ENCODE assay signal across 17 cellular contexts in the genomic region with DNA sequence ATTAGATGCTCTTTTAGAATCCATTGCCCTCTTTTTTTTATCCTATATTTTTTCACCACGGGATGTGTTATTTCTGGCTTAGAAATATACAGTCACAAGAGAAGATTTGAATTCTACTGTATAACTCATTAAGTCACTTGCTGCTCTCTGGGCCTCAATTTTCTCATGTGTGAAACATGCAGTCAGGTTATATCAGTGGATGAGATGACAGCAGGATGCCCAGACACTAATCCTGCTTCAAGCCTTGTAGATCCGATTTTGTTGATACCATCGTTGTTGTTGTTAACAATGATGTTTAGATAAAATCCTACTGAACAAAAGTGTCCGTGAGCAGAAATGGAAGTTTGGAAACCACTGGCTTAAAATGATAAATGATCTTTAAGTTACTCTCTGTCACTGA.
DNase-seq lines count a peak whose midpoint lies in the region; ATAC-seq and TF ChIP-seq lines count a peak whose summit lies in the region.
"Had no signal": no experiment of that assay in that cellular context is flagged by ENCODE, and none has a peak within 500 bp of the region (broad histone marks: within the 10 kb centered on the region; RNA-seq: fewer than 3 reads in every experiment).

No MANE protein-coding gene starts in this region.

- no peak for TF ChIP-seq CTCF in Caco-2 (IDR thresholded peaks at IDR 0.05; ENCODE audit: insufficient read depth in 1 of 2, low read depth in 1 of 2, low read length in 1 of 2, severe bottlenecking in 1 of 2, unreplicated experiment in 1 of 2)

- H2BK15ac ChIP-seq in mesendoderm (replicated peaks; ENCODE audit: low read depth) (no peak overlapping the region), neuronal stem cell (ENCODE audit: low read length) (no peak overlapping the region)

- no peak for DNase-seq in Caco-2
- peak; percentile 93 for DNase-seq in NCI-H82 treated with DMSO at 0.1 percent for 48 hours (lab: John Stamatoyannopoulos, UW; ENCODE audit: unreplicated experiment)
- peak; percentile 42 for DNase-seq in mesendoderm
- no peak for DNase-seq in neuronal stem cell (ENCODE audit: low spot score)
- DNase-seq in sciatic nerve (ENCODE audit: low spot score): no peak
- DNase-seq in HuH-7.5 (ENCODE audit: low spot score): no peak
- DNase-seq: AML-193; CD4-positive, alpha-beta T cell; DMS79 treated with DMSO at 0.1 percent for 48 hours; GF-D8; HCEC 1CT had no signal

- H2AK5ac ChIP-seq in mesendoderm (ENCODE audit: low read length) (no peak overlapping the region), neuronal stem cell (ENCODE audit: low read depth, low read length) (no peak overlapping the region)

- H3K18ac ChIP-seq in mesendoderm (ENCODE audit: low read length): no peak overlapping the region
- no peak overlapping the region for H3K18ac ChIP-seq in neuronal stem cell (ENCODE audit: low read length)

- H2BK5ac ChIP-seq in mesendoderm (ENCODE audit: low read length): no peak overlapping the region
- no peak overlapping the region for H2BK5ac ChIP-seq in neuronal stem cell (ENCODE audit: low read length)

- peaks cover 23% of the 10 kb centered on the region for H3K4me1 Mint-ChIP-seq in Caco-2 (ENCODE audit: low read depth, unreplicated experiment)

- no peak overlapping the region for H4K91ac ChIP-seq in neuronal stem cell (ENCODE audit: low read depth, low read length, poor library complexity)

- no peak overlapping the region for H3K56ac ChIP-seq in mesendoderm (ENCODE audit: low read length)

- no CpG with 5 or more reads among the region's 4 CpGs for WGBS in mesendoderm (ENCODE audit: extremely low coverage, insufficient coverage, low lambda C conversion rate)
- WGBS in neuronal stem cell (ENCODE audit: extremely low coverage in 2 of 2, insufficient read length in 2 of 2, insufficient replicate concordance in 1 of 2), 2 donors: no CpG with 5 or more reads among the region's 4 CpGs

- POLR2A ChIA-PET in Caco-2 (lab: Charles Lee): no interaction called here

- H4K5ac ChIP-seq in mesendoderm (ENCODE audit: low read length): no peak overlapping the region

- H3K4me1 ChIP-seq in Caco-2: peaks cover 21% of the 10 kb centered on the region
- H3K4me1 ChIP-seq in mesendoderm (ENCODE audit: control insufficient read depth, low read depth, low read length): peaks cover 2% of the 10 kb centered on the region
- peaks cover 0 to 3% of the 10 kb centered on the region in 2 donors for H3K4me1 ChIP-seq in neuronal stem cell (ENCODE audit: control insufficient read depth in 2 of 2, insufficient read depth in 1 of 2, low read depth in 1 of 2, low read length in 2 of 2)
- H3K4me1 ChIP-seq: A549 had no signal

- H2AFZ ChIP-seq in neuronal stem cell (ENCODE audit: low read length): peak overlapping the region; percentile 30
- H2AFZ ChIP-seq: GM23338 had no signal

- H2BK12ac ChIP-seq in neuronal stem cell (ENCODE audit: low read length): no peak overlapping the region

- peaks cover 20% of the 10 kb centered on the region for H3K9me3 Mint-ChIP-seq in Caco-2 (ENCODE audit: unreplicated experiment)
- H3K9me3 Mint-ChIP-seq: CD4-positive, alpha-beta T cell had no signal

- CTCF ChIA-PET in Caco-2 (lab: Charles Lee): no interaction called here

- H3K79me1 ChIP-seq in mesendoderm (ENCODE audit: low read length): no peaks in the 10 kb centered on the region
- no peaks in the 10 kb centered on the region for H3K79me1 ChIP-seq in neuronal stem cell (ENCODE audit: low read depth, low read length)

- no peaks in the 10 kb centered on the region for H3K36me3 Mint-ChIP-seq in Caco-2 (ENCODE audit: insufficient read depth, unreplicated experiment)

- H3K27me3 ChIP-seq in Caco-2 (replicated peaks; ENCODE audit: control insufficient read depth, insufficient read depth, low read length) (no peaks in the 10 kb centered on the region), mesendoderm (ENCODE audit: insufficient read depth, low read length, poor library complexity) (no peaks in the 10 kb centered on the region), neuronal stem cell (ENCODE audit: control insufficient read depth in 3 of 3, insufficient read depth in 3 of 3, low read depth in 1 of 3, low read length in 3 of 3) (no peaks in the 10 kb centered on the region)

- H4K8ac ChIP-seq in mesendoderm (ENCODE audit: low read depth, low read length) (no peak overlapping the region), neuronal stem cell (ENCODE audit: low read depth, low read length) (no peak overlapping the region)

- H3K14ac ChIP-seq in neuronal stem cell (ENCODE audit: low read length): no peak overlapping the region

- H3K36me3 ChIP-seq in Caco-2 (ENCODE audit: control insufficient read depth, insufficient read depth, low read length) (no peaks in the 10 kb centered on the region), mesendoderm (ENCODE audit: control insufficient read depth, insufficient read depth, low read length) (no peaks in the 10 kb centered on the region), neuronal stem cell (replicated peaks in 1 of 2; ENCODE audit: control insufficient read depth in 2 of 2, insufficient read depth in 2 of 2, low read length in 2 of 2) (no peaks in the 10 kb centered on the region)

- H3K4me3 Mint-ChIP-seq in Caco-2 (ENCODE audit: unreplicated experiment): no peak overlapping the region
- H3K4me3 Mint-ChIP-seq: CD4-positive, alpha-beta T cell; GM23338 had no signal

- H3K9me3 ChIP-seq in Caco-2 (no peaks in the 10 kb centered on the region), neuronal stem cell (replicated peaks in 1 of 2; ENCODE audit: control insufficient read depth in 2 of 2, insufficient read depth in 1 of 2, low read depth in 1 of 2, low read length in 2 of 2) (peaks cover 0 to 6% of the 10 kb centered on the region in 2 donors)
- H3K9me3 ChIP-seq: A549 had no signal

- H3K4me3 ChIP-seq in Caco-2 (ENCODE audit: low read depth, low read length): no peak overlapping the region
- H3K4me3 ChIP-seq in mesendoderm (ENCODE audit: low read length): no peak overlapping the region
- H3K4me3 ChIP-seq in neuronal stem cell (ENCODE audit: low read length in 2 of 2): no peak overlapping the region
- H3K4me3 ChIP-seq: A549, GM23338 had no signal

- H3K27ac Mint-ChIP-seq in Caco-2 (ENCODE audit: unreplicated experiment): peak overlapping the region; percentile 43
- H3K27ac Mint-ChIP-seq: CD4-positive, alpha-beta T cell; GM23338 had no signal

- H3K27ac ChIP-seq in mesendoderm (ENCODE audit: low read depth, low read length) (no peak overlapping the region), neuronal stem cell (replicated peaks; ENCODE audit: low read length) (no peak overlapping the region)
- H3K27ac ChIP-seq: 22Rv1, A549, C4-2B, HL-60 had no signal

- no peak overlapping the region for H3K23ac ChIP-seq in mesendoderm (ENCODE audit: low read length)
- no peak overlapping the region for H3K23ac ChIP-seq in neuronal stem cell (ENCODE audit: low read depth, low read length, poor library complexity)

- no TSS peak for BruUV-seq in Caco-2 (replicated peaks; lab: Mats Ljungman, UMichigan)

- H3K4ac ChIP-seq in mesendoderm (ENCODE audit: low read depth, low read length) (no peak overlapping the region), neuronal stem cell (ENCODE audit: low read length) (no peak overlapping the region)

- ATAC-seq in sciatic nerve (no peak), HG03280 (IDR thresholded peaks at IDR 0.05; ENCODE audit: unreplicated experiment) (no peak)
- ATAC-seq: A549, GM23338 had no signal

- H3K4me2 ChIP-seq in mesendoderm (ENCODE audit: low read length) (no peak overlapping the region), neuronal stem cell (ENCODE audit: insufficient read depth, low read length, poor library complexity, severe bottlenecking) (no peak overlapping the region)
- H3K4me2 ChIP-seq: A549, GM23338 had no signal

- intact Hi-C loops in Caco-2 (cut with micrococcal nuclease; ENCODE audit: unreplicated experiment): loop anchor here (5.0 kb wide), 1 partner anchor 161 kb away; no protein-coding TSS in a partner anchor
- intact Hi-C loops in sciatic nerve (cut with DNase I): no loop called here

- H3K9ac ChIP-seq in mesendoderm (ENCODE audit: low read length) (no peak overlapping the region), neuronal stem cell (ENCODE audit: low read depth, low read length, poor library complexity) (no peak overlapping the region)

- H3K27me3 Mint-ChIP-seq in Caco-2 (ENCODE audit: insufficient read depth, unreplicated experiment): no peaks in the 10 kb centered on the region
- H3K27me3 Mint-ChIP-seq: CD4-positive, alpha-beta T cell had no signal

- no peaks in the 10 kb centered on the region for H3K79me2 ChIP-seq in mesendoderm (ENCODE audit: control insufficient read depth, insufficient read depth, low read length)

- H2BK120ac ChIP-seq in mesendoderm (ENCODE audit: low read depth, low read length) (no peak overlapping the region), neuronal stem cell (ENCODE audit: low read depth, low read length) (no peak overlapping the region)

Comparison
In these comparisons a context has a peak if more than half of its experiments do, and no peak if none do; other contexts are left out.
1. DNase-seq: peak in NCI-H82 treated with DMSO at 0.1 percent for 48 hours (single experiment) and mesendoderm (single experiment); none in Caco-2 (0 of 2), neuronal stem cell (single experiment), sciatic nerve (single experiment) and HuH-7.5 (single experiment).